In the genomic region with DNA sequence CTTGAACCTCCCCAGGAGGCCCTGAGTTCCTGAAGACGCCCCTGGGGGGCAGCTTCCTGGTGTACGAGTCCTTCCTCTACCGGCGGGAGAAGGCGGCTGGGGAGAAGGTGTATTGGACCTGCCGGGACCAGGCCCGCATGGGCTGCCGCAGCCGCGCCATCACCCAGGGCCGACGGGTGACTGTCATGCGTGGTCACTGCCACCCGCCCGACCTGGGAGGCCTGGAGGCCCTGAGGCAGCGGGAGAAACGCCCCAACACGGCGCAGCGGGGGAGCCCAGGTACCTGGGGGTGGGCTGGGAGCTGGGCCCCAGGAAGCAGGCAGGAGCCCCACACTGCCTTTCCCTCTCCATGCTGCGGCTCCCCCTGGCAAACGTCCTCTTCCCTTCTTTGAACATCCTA, we compare ENCODE assay signal across 24 cellular contexts. TPM values are rescaled to one million over a fixed set of nuclear protein-coding genes. Genes with fewer than 3 reads are reported as not detected.
DNase-seq lines count a peak whose midpoint lies in the region; ATAC-seq and TF ChIP-seq lines count a peak whose summit lies in the region.
"Had no signal": no experiment of that assay in that cellular context is flagged by ENCODE, and none has a peak within 500 bp of the region (broad histone marks: within the 10 kb centered on the region; RNA-seq: fewer than 3 reads in every experiment).

No MANE protein-coding gene starts in this region.

- H3K9ac ChIP-seq in SK-N-SH (no peak overlapping the region), BLaER1 (peak overlapping the region; percentile 29)

- H3K9me3 ChIP-seq in SK-N-SH (no peaks in the 10 kb centered on the region), BLaER1 (no peaks in the 10 kb centered on the region), KOPT-K1 (ENCODE audit: insufficient read depth, low read length, poor library complexity, severe bottlenecking) (no peaks in the 10 kb centered on the region)
- H3K9me3 ChIP-seq: BE2C had no signal

- WGBS in SK-N-SH (ENCODE audit: low lambda C conversion rate) = 60% methylated on average over 1 of the region's 22 CpGs

- no peak for TF ChIP-seq RAD21 in SK-N-SH (IDR thresholded peaks at IDR 0.05; ENCODE audit: low read length)

- no peaks in the 10 kb centered on the region for H3K9me3 Mint-ChIP-seq in activated naive CD8-positive, alpha-beta T cell treated with anti-CD3 and anti-CD28 coated beads for 36 hours
- H3K9me3 Mint-ChIP-seq: CD4-positive, CD25-positive, alpha-beta regulatory T cell; CD8-positive, alpha-beta memory T cell had no signal

- intact Hi-C loops in sciatic nerve (cut with DNase I) = no loop called here

- no peak for ATAC-seq in SK-N-SH treated with all-trans-retinoic acid at 6 μM for 48 hours
- ATAC-seq in sciatic nerve = no peak
- ATAC-seq in activated CD4-positive, CD25-positive, alpha-beta regulatory T cell treated with anti-CD3 and anti-CD28 coated beads, Interleukin-2, amount 50 U/mL, for 24 hours = no peak
- ATAC-seq: GM12878 had no signal

- H3K4me1 ChIP-seq in SK-N-SH (ENCODE audit: control insufficient read depth in 1 of 2, insufficient read depth in 2 of 2, low read depth in 1 of 2, low read length in 1 of 2) = no peaks in the 10 kb centered on the region
- peaks cover 60% of the 10 kb centered on the region for H3K4me1 ChIP-seq in BLaER1
- H3K4me1 ChIP-seq: BE2C had no signal

- POLR2A ChIA-PET in SK-N-SH (lab: Yijun Ruan, JAX) = no interaction called here

- no peak for TF ChIP-seq EP300 in SK-N-SH (IDR thresholded peaks at IDR 0.05; ENCODE audit: borderline replicate concordance in 1 of 2, low read depth in 1 of 2, low read length in 1 of 2)

- no peak overlapping the region for H3K27ac ChIP-seq in SK-N-SH (ENCODE audit: low read depth in 2 of 2, low read length in 1 of 2)
- H3K27ac ChIP-seq in BLaER1 = peak overlapping the region; percentile 60
- H3K27ac ChIP-seq in KOPT-K1 (ENCODE audit: low read depth, low read length, poor library complexity, severe bottlenecking) = peak overlapping the region; percentile 63
- H3K27ac ChIP-seq: 22Rv1 had no signal

- H3K4me3 ChIP-seq in SK-N-SH (ENCODE audit: low read depth in 2 of 2, low read length in 1 of 2) (no peak overlapping the region), BLaER1 (no peak overlapping the region), H7 (ENCODE audit: insufficient read depth, low read depth, low read length) (no peak overlapping the region)
- H3K4me3 ChIP-seq: GM12878 had no signal

- no peaks in the 10 kb centered on the region for H3F3A ChIP-seq in SK-N-SH (replicated peaks; ENCODE audit: insufficient read depth)

- H3K36me3 ChIP-seq in SK-N-SH (replicated peaks in 1 of 2; ENCODE audit: control insufficient read depth in 1 of 2, insufficient read depth in 2 of 2, low read length in 1 of 2) (peaks cover under 1 to 39% of the 10 kb centered on the region in 2 experiments), BLaER1 (peaks cover 69% of the 10 kb centered on the region), H7 (replicated peaks; ENCODE audit: control insufficient read depth, insufficient read depth, low read length) (peaks cover 1% of the 10 kb centered on the region), KOPT-K1 (ENCODE audit: insufficient read depth, low read length) (peaks cover 37% of the 10 kb centered on the region; the same call in 1 of the 2 replicates)

- no peaks in the 10 kb centered on the region for H3K27me3 Mint-ChIP-seq in activated naive CD8-positive, alpha-beta T cell treated with anti-CD3 and anti-CD28 coated beads for 36 hours
- H3K27me3 Mint-ChIP-seq: CD4-positive, alpha-beta memory T cell; CD4-positive, CD25-positive, alpha-beta regulatory T cell; CD8-positive, alpha-beta memory T cell had no signal

- H3K27me3 ChIP-seq in SK-N-SH (ENCODE audit: insufficient read depth) (no peaks in the 10 kb centered on the region), BLaER1 (no peaks in the 10 kb centered on the region), H7 (ENCODE audit: control insufficient read depth, insufficient read depth, low read length) (no peaks in the 10 kb centered on the region)
- H3K27me3 ChIP-seq: BE2C had no signal

- no peak overlapping the region for H3K4me2 ChIP-seq in SK-N-SH
- H3K4me2 ChIP-seq in BLaER1 = peak overlapping the region; percentile 94

- H3K27ac Mint-ChIP-seq in activated naive CD8-positive, alpha-beta T cell treated with anti-CD3 and anti-CD28 coated beads for 36 hours = no peak overlapping the region
- H3K27ac Mint-ChIP-seq: CD8-positive, alpha-beta memory T cell had no signal

- H4K20me1 ChIP-seq in SK-N-SH (ENCODE audit: insufficient read depth) (no peaks in the 10 kb centered on the region), BLaER1 (peaks cover 18% of the 10 kb centered on the region)

- H3K4me3 Mint-ChIP-seq in activated naive CD8-positive, alpha-beta T cell treated with anti-CD3 and anti-CD28 coated beads for 36 hours = no peak overlapping the region
- H3K4me3 Mint-ChIP-seq: CD4-positive, alpha-beta memory T cell; CD4-positive, CD25-positive, alpha-beta regulatory T cell; CD8-positive, alpha-beta memory T cell had no signal

- no peaks in the 10 kb centered on the region for H3K4me1 Mint-ChIP-seq in activated naive CD8-positive, alpha-beta T cell treated with anti-CD3 and anti-CD28 coated beads for 36 hours
- H3K4me1 Mint-ChIP-seq: CD14-positive monocyte; CD4-positive, alpha-beta memory T cell; CD4-positive, CD25-positive, alpha-beta regulatory T cell; CD8-positive, alpha-beta memory T cell had no signal

- TF ChIP-seq CTCF in SK-N-SH (IDR thresholded peaks at IDR 0.05) = no peak

- DNase-seq in SK-N-SH (peak; percentile 11), H7 (peak; percentile 33), sciatic nerve (ENCODE audit: low spot score) (no peak)
- DNase-seq in activated naive CD8-positive, alpha-beta T cell treated with anti-CD3 and anti-CD28 coated beads for 36 hours = no peak
- DNase-seq: ACHN; BE2C; C1 segment of cervical spinal cord; CD4-positive, alpha-beta memory T cell; CD4-positive, CD25-positive, alpha-beta regulatory T cell; CD8-positive, alpha-beta memory T cell; COR-L47; DMS 273 treated with DMSO at 0.1 percent for 48 hours; DMS153; DMS79; DND-41; EL; GDM1 had no signal

- CTCF ChIA-PET in SK-N-SH (lab: Yijun Ruan, JAX) = no interaction called here

- H3K79me2 ChIP-seq in SK-N-SH (ENCODE audit: insufficient read depth) = no peaks in the 10 kb centered on the region

- no peak overlapping the region for H2AFZ ChIP-seq in SK-N-SH (ENCODE audit: low read depth)

- no peaks in the 10 kb centered on the region for H3K9me2 ChIP-seq in SK-N-SH

- H3K36me3 Mint-ChIP-seq in activated naive CD8-positive, alpha-beta T cell treated with anti-CD3 and anti-CD28 coated beads for 36 hours = peaks cover 8% of the 10 kb centered on the region

TF ChIP-seq in SK-N-SH, 30 proteins besides CTCF, POLR2A, EP300 and RAD21 (continues in another document):
- TF ChIP-seq GABPA (IDR thresholded peaks at IDR 0.05; ENCODE audit: low read depth) (no peak), TAF1 (IDR thresholded peaks at IDR 0.05; ENCODE audit: borderline replicate concordance, low read depth, low read length) (no peak)

TF ChIP-seq in SK-N-SH treated with all-trans-retinoic acid at 6 μM for 48 hours, 23 proteins besides CTCF, POLR2A, EP300 and RAD21 (continues in another document):
- TF ChIP-seq, protein P1, sequence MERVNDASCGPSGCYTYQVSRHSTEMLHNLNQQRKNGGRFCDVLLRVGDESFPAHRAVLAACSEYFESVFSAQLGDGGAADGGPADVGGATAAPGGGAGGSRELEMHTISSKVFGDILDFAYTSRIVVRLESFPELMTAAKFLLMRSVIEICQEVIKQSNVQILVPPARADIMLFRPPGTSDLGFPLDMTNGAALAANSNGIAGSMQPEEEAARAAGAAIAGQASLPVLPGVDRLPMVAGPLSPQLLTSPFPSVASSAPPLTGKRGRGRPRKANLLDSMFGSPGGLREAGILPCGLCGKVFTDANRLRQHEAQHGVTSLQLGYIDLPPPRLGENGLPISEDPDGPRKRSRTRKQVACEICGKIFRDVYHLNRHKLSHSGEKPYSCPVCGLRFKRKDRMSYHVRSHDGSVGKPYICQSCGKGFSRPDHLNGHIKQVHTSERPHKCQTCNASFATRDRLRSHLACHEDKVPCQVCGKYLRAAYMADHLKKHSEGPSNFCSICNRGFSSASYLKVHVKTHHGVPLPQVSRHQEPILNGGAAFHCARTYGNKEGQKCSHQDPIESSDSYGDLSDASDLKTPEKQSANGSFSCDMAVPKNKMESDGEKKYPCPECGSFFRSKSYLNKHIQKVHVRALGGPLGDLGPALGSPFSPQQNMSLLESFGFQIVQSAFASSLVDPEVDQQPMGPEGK (CRISPR knock-in tag; IDR thresholded peaks at IDR 0.05; ENCODE audit: borderline replicate concordance) = no peak
- TF ChIP-seq ZFP30 (CRISPR knock-in tag; IDR thresholded peaks at IDR 0.05) = no peak

RNA-seq across cellular contexts. Expression of a gene that starts 22.0 kb away (rescaled TPM):
- 22.4 and 30.1 TPM in 2 replicates for polyA plus RNA-seq in SK-N-SH (2012; rRNA removed)
- polyA plus RNA-seq in SK-N-SH (2012; cell fraction: cytosol; rRNA removed) = 7.3 and 14.1 TPM in 2 replicates
- polyA plus RNA-seq in SK-N-SH (2012; cell fraction: nucleus; rRNA removed) = 102 and 122 TPM in 2 replicates
- 22.7 and 33.5 TPM in 2 replicates for total RNA-seq in H7 (2014; rRNA removed; shearing (Covaris generic))
- 72.5 TPM for total RNA-seq in sciatic nerve
- 10 to 100 TPM; 24.3 to 26.1 TPM for total RNA-seq in activated naive CD8-positive, alpha-beta T cell treated with anti-CD3 and anti-CD28 coated beads for 36 hours

RNA-seq across cellular contexts. Expression of a gene that starts 30.4 kb away (rescaled TPM):
- 0.24 and 0.77 TPM in 2 replicates for polyA plus RNA-seq in SK-N-SH (2012; rRNA removed)
- 0.28 and 0.46 TPM in 2 replicates for polyA plus RNA-seq in SK-N-SH (2012; cell fraction: cytosol; rRNA removed)
- 1.7 and 2.9 TPM in 2 replicates for polyA plus RNA-seq in SK-N-SH (2012; cell fraction: nucleus; rRNA removed)
- total RNA-seq in H7 (2014; rRNA removed; shearing (Covaris generic)) = 17.6 and 20.9 TPM in 2 replicates
- not detected for total RNA-seq in sciatic nerve
- not detected for total RNA-seq in activated naive CD8-positive, alpha-beta T cell treated with anti-CD3 and anti-CD28 coated beads for 36 hours
- total RNA-seq: CD4-positive, alpha-beta memory T cell; CD4-positive, CD25-positive, alpha-beta regulatory T cell; CD8-positive, alpha-beta memory T cell had no signal
- polyA plus RNA-seq: CD14-positive monocyte; CD4-positive, alpha-beta memory T cell; CD4-positive, CD25-positive, alpha-beta regulatory T cell; CD8-positive, alpha-beta memory T cell had no signal

RNA-seq across cellular contexts. Expression of a gene that starts 35.4 kb away (rescaled TPM):
- polyA plus RNA-seq in SK-N-SH (2012; rRNA removed) = 8.4 and 8.8 TPM in 2 replicates
- polyA plus RNA-seq in SK-N-SH (2012; cell fraction: cytosol; rRNA removed) = 4.6 and 7.1 TPM in 2 replicates
- polyA plus RNA-seq in SK-N-SH (2012; cell fraction: nucleus; rRNA removed) = 12.8 and 17.6 TPM in 2 replicates
- 62.6 and 65.6 TPM in 2 replicates for total RNA-seq in H7 (2014; rRNA removed; shearing (Covaris generic))
- 6.6 TPM for total RNA-seq in sciatic nerve
- 10 to 100 TPM; 29.5 to 31.0 TPM for total RNA-seq in activated naive CD8-positive, alpha-beta T cell treated with anti-CD3 and anti-CD28 coated beads for 36 hours

RNA-seq across cellular contexts. Expression of a gene that starts 46.5 kb away (rescaled TPM):
- polyA plus RNA-seq in SK-N-SH (2012; rRNA removed) = 5.3 and 8.5 TPM in 2 replicates
- polyA plus RNA-seq in SK-N-SH (2012; cell fraction: cytosol; rRNA removed) = 3.2 and 6.7 TPM in 2 replicates
- polyA plus RNA-seq in SK-N-SH (2012; cell fraction: nucleus; rRNA removed) = 29.4 and 73.9 TPM in 2 replicates
- total RNA-seq in H7 (2014; rRNA removed; shearing (Covaris generic)) = 85.4 and 94.0 TPM in 2 replicates
- total RNA-seq in sciatic nerve = 1.9 TPM
- 100 to 1,000 TPM; 144 to 145 TPM for total RNA-seq in activated naive CD8-positive, alpha-beta T cell treated with anti-CD3 and anti-CD28 coated beads for 36 hours
- polyA plus RNA-seq: CD4-positive, alpha-beta memory T cell had no signal

RNA-seq across cellular contexts. Expression of a gene that starts 50.7 kb away (rescaled TPM):
- 56.4 and 64.8 TPM in 2 replicates for polyA plus RNA-seq in SK-N-SH (2012; rRNA removed)
- polyA plus RNA-seq in SK-N-SH (2012; cell fraction: cytosol; rRNA removed) = 26.4 and 44.3 TPM in 2 replicates
- polyA plus RNA-seq in SK-N-SH (2012; cell fraction: nucleus; rRNA removed) = 29.4 and 41.7 TPM in 2 replicates
- total RNA-seq in H7 (2014; rRNA removed; shearing (Covaris generic)) = 55.2 and 94.1 TPM in 2 replicates
- 17.7 TPM for total RNA-seq in sciatic nerve
- total RNA-seq in activated naive CD8-positive, alpha-beta T cell treated with anti-CD3 and anti-CD28 coated beads for 36 hours = 10 to 100 TPM; 18.0 to 18.3 TPM

Comparison
In these comparisons a context has a peak if more than half of its experiments do, and no peak if none do; other contexts are left out.
1. DNase-seq: peak in SK-N-SH (single experiment) and H7 (single experiment); none in sciatic nerve (single experiment) and activated naive CD8-positive, alpha-beta T cell treated with anti-CD3 and anti-CD28 coated beads for 36 hours (single experiment).
2. H3K27ac ChIP-seq: peak in BLaER1 (single experiment) and KOPT-K1 (single experiment); none in SK-N-SH (0 of 2).
3. RNA of a gene that starts 30.4 kb away (total RNA-seq): 17.6 to 20.9 TPM in H7; not detected in sciatic nerve (single experiment) and not detected in activated naive CD8-positive, alpha-beta T cell treated with anti-CD3 and anti-CD28 coated beads for 36 hours; every median in the first group is over 10 times any median in the second.